Comparison of ENCODE assay signal across 9 cellular contexts in the genomic region with DNA sequence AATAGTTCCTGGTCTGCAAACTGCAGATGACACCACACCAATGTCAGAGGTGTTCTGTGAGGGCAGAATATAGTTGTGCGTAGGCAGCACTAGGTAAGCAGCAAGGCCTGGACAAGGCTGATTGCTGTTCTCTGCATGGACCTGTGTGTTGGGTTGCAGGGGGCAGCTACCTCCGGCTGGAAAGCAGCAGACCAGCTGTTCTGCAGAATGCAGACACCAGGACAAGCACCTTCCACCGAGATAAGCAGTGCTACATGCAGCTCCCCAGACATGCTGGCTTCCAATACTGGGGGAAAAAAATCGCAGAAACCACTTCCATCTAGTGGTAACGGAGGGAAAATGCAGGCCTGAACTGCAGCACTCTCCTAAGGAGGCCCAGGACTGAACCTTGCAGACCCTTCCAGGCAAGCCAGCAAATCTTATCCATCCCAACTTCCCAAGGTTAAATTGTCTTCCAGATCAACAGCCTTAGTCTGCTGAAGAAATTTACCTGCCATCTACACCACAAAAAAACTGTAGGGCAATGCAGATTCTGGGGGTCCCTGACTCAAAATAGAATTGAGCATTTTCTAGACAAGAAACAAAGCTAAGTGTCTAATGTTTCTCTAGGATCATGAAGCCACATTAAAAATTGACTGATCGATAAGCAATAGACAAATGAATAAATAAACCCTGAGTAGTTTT. TPM values are rescaled to one million over a fixed set of nuclear protein-coding genes. Genes with fewer than 3 reads are reported as not detected.
DNase-seq lines count a peak whose midpoint lies in the region; ATAC-seq and TF ChIP-seq lines count a peak whose summit lies in the region.
"Had no signal": no experiment of that assay in that cellular context is flagged by ENCODE, and none has a peak within 500 bp of the region (broad histone marks: within the 10 kb centered on the region; RNA-seq: fewer than 3 reads in every experiment).

No MANE protein-coding gene starts in this region.

- H3K4me1 ChIP-seq in esophagus squamous epithelium = peaks cover 0 to 7% (median 0%) of the 10 kb centered on the region in 3 donors

- no peak overlapping the region for H3K4me3 Mint-ChIP-seq in natural killer cell treated with Interleukin-12 subunit alpha and Interleukin-12 subunit beta and Interleukin-15 and Interleukin-18, amount 100 ng/mL, for 72 hours

- peaks cover 6 to 8% of the 10 kb centered on the region in 2 donors for H3K4me1 Mint-ChIP-seq in natural killer cell treated with Interleukin-12 subunit alpha and Interleukin-12 subunit beta and Interleukin-15 and Interleukin-18, amount 100 ng/mL, for 72 hours (ENCODE audit: low read depth in 2 of 2)

- CTCF ChIA-PET in RWPE1 (lab: Yijun Ruan, JAX) = interaction anchor here (0.5 to 7.1 kb wide), 14 partner anchors 9 to 1133 kb away, joined by 3 to 64 read pairs (median 4); no protein-coding TSS in a partner anchor

- peaks cover 4 to 6% of the 10 kb centered on the region in 2 donors for H3K27me3 Mint-ChIP-seq in natural killer cell treated with Interleukin-12 subunit alpha and Interleukin-12 subunit beta and Interleukin-15 and Interleukin-18, amount 100 ng/mL, for 72 hours

- H3K9me3 Mint-ChIP-seq in natural killer cell treated with Interleukin-12 subunit alpha and Interleukin-12 subunit beta and Interleukin-15 and Interleukin-18, amount 100 ng/mL, for 72 hours = peaks cover 8% of the 10 kb centered on the region

- peak; percentile 49 for ATAC-seq in GM19395 (IDR thresholded peaks at IDR 0.05; ENCODE audit: unreplicated experiment)
- ATAC-seq in natural killer cell treated with Interleukin-12 subunit alpha and Interleukin-12 subunit beta and Interleukin-15 and Interleukin-18, amount 100 ng/mL, for 72 hours = peak; percentile 30 to 56

- H3K4me3 ChIP-seq in esophagus squamous epithelium = no peak overlapping the region

- no peaks in the 10 kb centered on the region for H3K36me3 ChIP-seq in esophagus squamous epithelium

- TF ChIP-seq CTCF in RWPE1 (conservative IDR thresholded peaks at IDR 0.05; ENCODE audit: low read depth) = peak; percentile 68
- peak in 5 of 6 experiments; percentile 50 to 69 (median 57) for TF ChIP-seq CTCF in esophagus squamous epithelium (IDR thresholded peaks at IDR 0.05)

- intact Hi-C loops in esophagus squamous epithelium (cut with DNase I) = loop anchor here (5.0 to 10.0 kb wide), 2 partner anchors 62 to 205 kb away; no protein-coding TSS in a partner anchor

- WGBS in esophagus squamous epithelium, 2 donors = 16 to 29% methylated on average over 3 to 6 of the region's 6 CpGs

- POLR2A ChIA-PET in RWPE1 (lab: Yijun Ruan, JAX; ENCODE audit: low non-redundant PET) = no interaction called here

- H3K27me3 ChIP-seq in esophagus squamous epithelium = no peaks in the 10 kb centered on the region

- no peak overlapping the region for H3K27ac Mint-ChIP-seq in natural killer cell treated with Interleukin-12 subunit alpha and Interleukin-12 subunit beta and Interleukin-15 and Interleukin-18, amount 100 ng/mL, for 72 hours

- H3K9me3 ChIP-seq in esophagus squamous epithelium = no peaks in the 10 kb centered on the region

- DNase-seq in DMS53 treated with DMSO at 0.1 percent for 48 hours (lab: John Stamatoyannopoulos, UW; ENCODE audit: unreplicated experiment) (peak; percentile 71), LHCN-M2 (ENCODE audit: low read depth) (peak; percentile 56), RWPE1 (ENCODE audit: low spot score) (peak; percentile 81), esophagus squamous epithelium (lab: John Stamatoyannopoulos, UW) (no peak)
- no peak for DNase-seq in natural killer cell treated with Interleukin-12 subunit alpha and Interleukin-12 subunit beta and Interleukin-15 and Interleukin-18, amount 100 ng/mL, for 72 hours (ENCODE audit: low spot score)
- no peak for DNase-seq in stimulated activated naive CD4-positive, alpha-beta T cell treated with Interleukin-2 at 50 U/mL for 16 hours (lab: John Stamatoyannopoulos, UW)
- no peak for DNase-seq in activated T-cell treated with anti-CD3 and anti-CD28 coated beads, Interleukin-2, amount 50 U/mL, for 1 hour

- H3K27ac ChIP-seq in RWPE1 (no peak overlapping the region), esophagus squamous epithelium (no peak overlapping the region)

- peaks cover 9% of the 10 kb centered on the region for H3K36me3 Mint-ChIP-seq in natural killer cell treated with Interleukin-12 subunit alpha and Interleukin-12 subunit beta and Interleukin-15 and Interleukin-18, amount 100 ng/mL, for 72 hours

- no peak for TF ChIP-seq POLR2A in esophagus squamous epithelium (IDR thresholded peaks at IDR 0.05)

RNA-seq across cellular contexts. Expression of a gene that starts 50.5 kb away (rescaled TPM):
- total RNA-seq in LHCN-M2 (2014; rRNA removed) = 0.46 and 0.83 TPM in 2 replicates
- 0.22 TPM for polyA plus RNA-seq in LHCN-M2 (2012)
- total RNA-seq in esophagus squamous epithelium = 10 to 100 TPM in 1 of 4 donors, 1 to 10 TPM in 3; 5.9 to 21.3 (median 7.8) TPM
- not detected for total RNA-seq in natural killer cell treated with Interleukin-12 subunit alpha and Interleukin-12 subunit beta and Interleukin-15 and Interleukin-18, amount 100 ng/mL, for 72 hours
- total RNA-seq: activated CD8-positive, alpha-beta memory T cell treated with anti-CD3 and anti-CD28 coated beads for 36 hours had no signal

Comparison
In these comparisons a context has a peak if more than half of its experiments do, and no peak if none do; other contexts are left out.
1. DNase-seq: peak in DMS53 treated with DMSO at 0.1 percent for 48 hours (single experiment), LHCN-M2 (single experiment) and RWPE1 (single experiment); none in esophagus squamous epithelium (single experiment), natural killer cell treated with Interleukin-12 subunit alpha and Interleukin-12 subunit beta and Interleukin-15 and Interleukin-18, amount 100 ng/mL, for 72 hours (single experiment), stimulated activated naive CD4-positive, alpha-beta T cell treated with Interleukin-2 at 50 U/mL for 16 hours (single experiment) and activated T-cell treated with anti-CD3 and anti-CD28 coated beads, Interleukin-2, amount 50 U/mL, for 1 hour (single experiment).